Comparison of ENCODE assay signal across 15 cellular contexts in the genomic region with DNA sequence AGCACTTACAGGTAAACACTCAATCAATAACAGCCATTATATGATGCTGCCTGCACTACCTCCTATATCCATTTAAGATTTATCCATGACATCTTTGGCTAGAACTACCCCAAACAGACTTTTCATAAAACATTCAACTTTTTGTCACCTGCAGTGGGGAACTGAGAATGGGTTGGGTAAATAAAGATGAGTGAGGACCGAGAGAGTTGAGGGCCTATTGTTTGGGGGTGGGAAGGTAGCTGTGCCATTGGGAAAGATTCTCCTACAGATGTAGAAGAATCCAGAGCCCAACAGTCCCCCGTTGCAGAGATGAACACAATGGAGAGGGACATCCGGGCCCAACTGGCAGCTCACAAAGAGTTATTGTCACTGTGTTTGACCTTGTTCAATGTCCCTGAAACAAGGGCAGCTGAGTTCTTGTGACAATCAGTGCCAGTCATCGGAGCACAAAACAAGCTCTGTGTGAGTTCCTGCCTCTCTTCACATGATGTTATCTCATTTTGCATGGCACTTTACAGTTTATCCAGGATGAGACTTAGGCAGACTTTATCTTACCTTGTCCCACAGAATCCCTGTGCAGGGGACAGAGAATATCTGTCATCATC.
"Had no signal": no experiment of that assay in that cellular context is flagged by ENCODE, and none has a peak within 500 bp of the region (broad histone marks: within the 10 kb centered on the region; RNA-seq: fewer than 3 reads in every experiment).

No MANE protein-coding gene starts in this region.

- H3K27me3 ChIP-seq: brain microvascular endothelial cell had no signal

- DNase-seq: activated B cell treated with CpG ODN at 0.5 μM for 24 hours; activated CD4-positive, alpha-beta T cell treated with anti-CD3 and anti-CD28 coated beads for 48 hours; activated CD8-positive, alpha-beta memory T cell treated with anti-CD3 and anti-CD28 coated beads, Interleukin-2, amount 50 U/mL, for 4 hours; activated CD8-positive, alpha-beta T cell treated with anti-CD3 and anti-CD28 coated beads, Interleukin-2, amount 10 ng/mL, durations not matched to agents 7 days and 5 days; activated gamma-delta T cell; activated T-cell treated with anti-CD3 and anti-CD28 coated beads, Interleukin-2, amount 50 U/mL, for 48 hours; amniotic stem cell; brain microvascular endothelial cell; cerebellar nuclear complex; dermis blood vessel endothelial cell; erythroblast; natural killer cell; stimulated activated CD4-positive, alpha-beta T cell treated with anti-CD3 and anti-CD28 coated beads, Interleukin-2, amount 100 ng/mL, for 48 hours; stimulated activated naive B cell treated with anti-CD40 and anti-IgM and Interleukin-4, amounts not matched to agents 10 μg/mL and 1 μg/mL and 100 μg/mL, for 72 hours; T-helper 2 cell had no signal

- H3K27ac ChIP-seq: brain microvascular endothelial cell had no signal

- H3K36me3 ChIP-seq: brain microvascular endothelial cell had no signal
